9 cellular contexts compared by ENCODE assay signal in the genomic region with DNA sequence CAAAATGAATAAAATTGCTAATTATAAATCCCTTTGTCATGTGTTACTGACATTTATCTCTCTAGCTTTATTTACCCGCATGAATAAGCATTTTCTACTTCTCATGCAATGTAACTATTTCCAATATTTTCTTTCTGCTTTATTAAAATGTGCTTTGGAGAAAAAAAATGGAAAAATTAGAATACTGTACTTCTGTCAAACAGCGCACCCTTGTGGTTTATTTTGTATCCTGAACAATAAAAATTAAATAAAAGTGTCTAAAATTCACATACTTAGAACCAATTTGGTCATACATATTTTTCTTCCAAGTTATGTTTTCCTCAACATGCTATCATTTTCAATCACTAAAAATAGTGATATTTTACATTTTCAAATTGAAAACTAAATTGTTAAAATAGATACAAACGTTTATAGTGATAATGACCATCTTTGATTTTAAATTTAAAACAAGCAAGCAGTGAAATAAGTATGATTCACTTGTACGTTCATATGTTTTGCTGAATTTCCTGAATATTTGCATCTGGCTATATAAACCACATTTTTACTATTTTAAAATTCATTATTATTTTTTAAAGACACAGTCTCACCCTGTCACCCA.
DNase-seq lines count a peak whose midpoint lies in the region; ATAC-seq, FAIRE-seq and TF ChIP-seq lines count a peak whose summit lies in the region.
"Had no signal": no experiment of that assay in that cellular context is flagged by ENCODE, and none has a peak within 500 bp of the region (broad histone marks: within the 10 kb centered on the region; RNA-seq: fewer than 3 reads in every experiment).

No MANE protein-coding gene starts in this region.

- no peaks in the 10 kb centered on the region for H3K4me1 Mint-ChIP-seq in T-helper 2 cell treated with Interferon-gamma antibody and Interleukin-4, amounts not matched to agents 5 μg/mL and 100 μg/mL, for 36 hours (ENCODE audit: low read depth)
- H3K4me1 Mint-ChIP-seq: activated naive CD4-positive, alpha-beta T cell treated with anti-CD3 and anti-CD28 coated beads, Interleukin-2, amount 50 U/mL, for 24 hours had no signal

- no peak overlapping the region for H2AFZ ChIP-seq in neural cell (ENCODE audit: low read depth, low read length)

- H3K36me3 ChIP-seq in bronchial epithelial cell (ENCODE audit: control insufficient read depth, insufficient read depth, low read length) (no peaks in the 10 kb centered on the region), neural cell (ENCODE audit: insufficient read depth, low read length) (no peaks in the 10 kb centered on the region)

- peak; percentile 77 for TF ChIP-seq RAD21 in neural cell (conservative IDR thresholded peaks at IDR 0.05)

- no peaks in the 10 kb centered on the region for H3F3A ChIP-seq in neural cell (ENCODE audit: insufficient read depth, low read length, poor library complexity, severe bottlenecking)

- H3K4me3 ChIP-seq in LNCaP clone FGC (ENCODE audit: low read depth, low read length) (no peak overlapping the region), bronchial epithelial cell (ENCODE audit: low read depth, low read length) (no peak overlapping the region), neural cell (ENCODE audit: low read length) (no peak overlapping the region)

- no peaks in the 10 kb centered on the region for H3K9me3 ChIP-seq in neural cell (ENCODE audit: low read length)

- TF ChIP-seq CTCF in LNCaP clone FGC (IDR thresholded peaks at IDR 0.05; ENCODE audit: control insufficient read depth, extremely low read depth, insufficient read depth), result peak; percentile 38
- peak; percentile 12 for TF ChIP-seq CTCF in bronchial epithelial cell (IDR thresholded peaks at IDR 0.05; ENCODE audit: insufficient read depth, low read length, severe bottlenecking)
- TF ChIP-seq CTCF in neural cell (IDR thresholded peaks at IDR 0.05; ENCODE audit: poor library complexity, severe bottlenecking), result peak; percentile 76

- H3K9me2 ChIP-seq in neural cell (ENCODE audit: insufficient read depth, low read length), result no peaks in the 10 kb centered on the region

- no peaks in the 10 kb centered on the region for H4K20me1 ChIP-seq in neural cell (ENCODE audit: insufficient read depth)

- H3K79me2 ChIP-seq in neural cell (replicated peaks; ENCODE audit: insufficient read depth, low read length), result no peaks in the 10 kb centered on the region

- no peak overlapping the region for H3K27ac Mint-ChIP-seq in T-helper 2 cell treated with Interferon-gamma antibody and Interleukin-4, amounts not matched to agents 5 μg/mL and 100 μg/mL, for 36 hours
- H3K27ac Mint-ChIP-seq in activated naive CD4-positive, alpha-beta T cell treated with anti-CD3 and anti-CD28 coated beads, Interleukin-2, amount 50 U/mL, for 72 hours, result no peak overlapping the region
- H3K27ac Mint-ChIP-seq: activated naive CD4-positive, alpha-beta T cell treated with anti-CD3 and anti-CD28 coated beads, Interleukin-2, amount 50 U/mL, for 24 hours had no signal

- H3K27me3 Mint-ChIP-seq in T-helper 2 cell treated with Interferon-gamma antibody and Interleukin-4, amounts not matched to agents 5 μg/mL and 100 μg/mL, for 36 hours (ENCODE audit: low read depth), result no peaks in the 10 kb centered on the region
- H3K27me3 Mint-ChIP-seq: activated naive CD4-positive, alpha-beta T cell treated with anti-CD3 and anti-CD28 coated beads, Interleukin-2, amount 50 U/mL, for 24 hours had no signal

- TF ChIP-seq EP300 in neural cell (conservative IDR thresholded peaks at IDR 0.05; ENCODE audit: poor library complexity, severe bottlenecking), result no peak

- H3K27me3 ChIP-seq in bronchial epithelial cell (ENCODE audit: control insufficient read depth, insufficient read depth, low read length), result no peaks in the 10 kb centered on the region
- no peaks in the 10 kb centered on the region for H3K27me3 ChIP-seq in neural cell (ENCODE audit: insufficient read depth, low read depth, low read length)

- H3K4me3 Mint-ChIP-seq in T-helper 2 cell treated with Interferon-gamma antibody and Interleukin-4, amounts not matched to agents 5 μg/mL and 100 μg/mL, for 36 hours, result no peak overlapping the region
- H3K4me3 Mint-ChIP-seq: activated naive CD4-positive, alpha-beta T cell treated with anti-CD3 and anti-CD28 coated beads, Interleukin-2, amount 50 U/mL, for 24 hours had no signal

- FAIRE-seq in bronchial epithelial cell (lab: Jason Lieb, UNC), result no peak

- no peak overlapping the region for H3K9ac ChIP-seq in neural cell (ENCODE audit: low read length)

- ATAC-seq in HG03139 (IDR thresholded peaks at IDR 0.05; ENCODE audit: unreplicated experiment) (no peak), HG03342 (IDR thresholded peaks at IDR 0.05; ENCODE audit: unreplicated experiment) (no peak)
- no peak for ATAC-seq in activated naive CD4-positive, alpha-beta T cell treated with anti-CD3 and anti-CD28 coated beads, Interleukin-2, amount 50 U/mL, for 72 hours

- no peaks in the 10 kb centered on the region for H3K9me3 Mint-ChIP-seq in T-helper 2 cell treated with Interferon-gamma antibody and Interleukin-4, amounts not matched to agents 5 μg/mL and 100 μg/mL, for 36 hours
- no peaks in the 10 kb centered on the region for H3K9me3 Mint-ChIP-seq in activated naive CD4-positive, alpha-beta T cell treated with anti-CD3 and anti-CD28 coated beads, Interleukin-2, amount 50 U/mL, for 72 hours
- H3K9me3 Mint-ChIP-seq: activated naive CD4-positive, alpha-beta T cell treated with anti-CD3 and anti-CD28 coated beads, Interleukin-2, amount 50 U/mL, for 24 hours had no signal

- no peaks in the 10 kb centered on the region for H3K36me3 Mint-ChIP-seq in T-helper 2 cell treated with Interferon-gamma antibody and Interleukin-4, amounts not matched to agents 5 μg/mL and 100 μg/mL, for 36 hours (ENCODE audit: low read depth)
- H3K36me3 Mint-ChIP-seq in activated naive CD4-positive, alpha-beta T cell treated with anti-CD3 and anti-CD28 coated beads, Interleukin-2, amount 50 U/mL, for 72 hours, result no peaks in the 10 kb centered on the region
- H3K36me3 Mint-ChIP-seq: activated naive CD4-positive, alpha-beta T cell treated with anti-CD3 and anti-CD28 coated beads, Interleukin-2, amount 50 U/mL, for 24 hours had no signal

- peak; percentile 7 for DNase-seq in Daoy (ENCODE audit: low read depth)
- DNase-seq in LNCaP clone FGC (ENCODE audit: low read depth), result no peak
- peak; percentile 32 for DNase-seq in bronchial epithelial cell (ENCODE audit: low read depth)
- DNase-seq in T-helper 2 cell treated with Interferon-gamma antibody and Interleukin-4, amounts not matched to agents 5 μg/mL and 100 μg/mL, for 36 hours (ENCODE audit: low spot score), result no peak
- no peak for DNase-seq in activated naive CD4-positive, alpha-beta T cell treated with anti-CD3 and anti-CD28 coated beads, Interleukin-2, amount 50 U/mL, for 72 hours (ENCODE audit: low spot score in 2 of 2)

- H3K4me2 ChIP-seq in neural cell (ENCODE audit: low read length), result no peak overlapping the region

- no peak overlapping the region for H3K27ac ChIP-seq in neural cell (ENCODE audit: low read length)

TF ChIP-seq in neural cell, 6 proteins besides CTCF, POLR2A, EP300 and RAD21:
- TF ChIP-seq MXI1 (conservative IDR thresholded peaks at IDR 0.05; ENCODE audit: poor library complexity, severe bottlenecking) (no peak), SMC3 (conservative IDR thresholded peaks at IDR 0.05; ENCODE audit: poor library complexity) (peak; percentile 72)

Comparison
In these comparisons a context has a peak if more than half of its experiments do, and no peak if none do; other contexts are left out.
1. DNase-seq: peak in Daoy (single experiment) and bronchial epithelial cell (single experiment); none in LNCaP clone FGC (single experiment), T-helper 2 cell treated with Interferon-gamma antibody and Interleukin-4, amounts not matched to agents 5 μg/mL and 100 μg/mL, for 36 hours (single experiment) and activated naive CD4-positive, alpha-beta T cell treated with anti-CD3 and anti-CD28 coated beads, Interleukin-2, amount 50 U/mL, for 72 hours (0 of 2).
2. CTCF ChIP-seq: peak in every context shown above with its lines; median percentile 76 in neural cell; 38 in LNCaP clone FGC; 12 in bronchial epithelial cell.